8 cellular contexts compared by ENCODE assay signal in the genomic region with DNA sequence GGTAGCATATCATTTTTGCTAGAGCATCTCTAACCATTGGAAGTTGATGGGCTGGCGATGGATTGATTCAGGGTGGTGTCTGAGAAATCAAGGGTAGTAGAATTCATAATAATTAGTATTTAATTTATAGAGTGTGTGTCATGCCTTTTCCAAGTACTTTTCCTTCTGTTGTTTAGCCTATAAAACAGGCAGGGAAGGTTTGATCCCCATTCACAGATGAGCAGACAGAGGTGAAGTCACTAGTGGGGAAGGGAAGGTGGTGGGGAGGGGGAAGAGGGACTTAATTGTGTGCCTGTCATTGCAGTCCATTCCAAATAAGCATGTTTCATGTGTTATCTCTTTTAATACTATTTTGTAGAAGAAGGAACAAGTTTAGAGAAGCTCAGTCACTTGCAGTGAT.
"Had no signal": no experiment of that assay in that cellular context is flagged by ENCODE, and none has a peak within 500 bp of the region (broad histone marks: within the 10 kb centered on the region; RNA-seq: fewer than 3 reads in every experiment).

No MANE protein-coding gene starts in this region.

- FAIRE-seq: HepG2, HTR-8/SVneo had no signal

- ATAC-seq: HepG2 had no signal

- H3K4me2 ChIP-seq: KMS-11 had no signal

- DNase-seq: IMR-90, Karpas-422, KBM-7, KG1 had no signal

- H3K9ac ChIP-seq: KMS-11 had no signal

- H3K27ac ChIP-seq: HL-60, KMS-11 had no signal
